37 cellular contexts compared by ENCODE assay signal in the genomic region with DNA sequence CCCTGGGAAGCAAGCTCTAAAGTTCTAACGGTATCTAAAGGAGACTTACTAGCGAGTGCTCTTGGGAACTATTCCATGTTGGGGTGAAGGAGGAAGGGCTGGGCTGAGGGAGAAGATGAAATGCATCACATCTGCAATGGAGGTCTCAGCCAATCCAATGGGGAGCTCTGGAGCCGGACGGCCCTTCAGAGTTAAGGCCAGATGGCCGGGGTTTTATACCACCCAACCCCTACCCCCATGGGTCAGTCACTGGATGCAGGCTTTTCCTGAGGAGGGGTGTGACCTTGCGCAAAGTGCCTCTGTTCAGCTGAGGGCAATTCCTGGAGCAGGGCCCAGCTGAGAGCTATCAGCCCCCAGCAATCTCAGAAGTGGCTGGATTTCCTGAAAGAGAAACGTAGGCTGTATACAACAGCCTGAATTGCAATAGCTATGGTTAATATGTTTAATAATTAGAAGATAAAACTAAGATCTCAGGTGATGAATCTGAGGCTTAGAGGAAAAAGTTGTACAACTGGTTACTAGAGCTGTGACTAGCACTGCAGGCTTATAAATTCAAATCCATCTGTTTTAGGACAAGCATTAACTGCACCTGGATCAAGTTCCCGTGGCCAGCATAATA. TPM values are rescaled to one million over a fixed set of nuclear protein-coding genes. Genes with fewer than 3 reads are reported as not detected.
DNase-seq lines count a peak whose midpoint lies in the region; ATAC-seq, FAIRE-seq and TF ChIP-seq lines count a peak whose summit lies in the region.
"Had no signal": no experiment of that assay in that cellular context is flagged by ENCODE, and none has a peak within 500 bp of the region (broad histone marks: within the 10 kb centered on the region; RNA-seq: fewer than 3 reads in every experiment).

No MANE protein-coding gene starts in this region.

- CTCF ChIA-PET in WTC11 (lab: Charles Lee), result no interaction called here

- H3K4me1 Mint-ChIP-seq in WTC11 (peaks cover 17% of the 10 kb centered on the region), progenitor cell of endocrine pancreas (ENCODE audit: low read depth) (no peaks in the 10 kb centered on the region)
- H3K4me1 Mint-ChIP-seq: mesothelial cell of epicardium had no signal

- H3K9me3 ChIP-seq in kidney (ENCODE audit: control insufficient read depth in 1 of 2, low read length in 2 of 2), result no peaks in the 10 kb centered on the region
- H3K9me3 ChIP-seq: testis had no signal

- peak overlapping the region; percentile 57 to 59 for H3K27ac ChIP-seq in kidney (ENCODE audit: low read depth in 2 of 2, low read length in 2 of 2)
- H3K27ac ChIP-seq: SK-N-MC, testis had no signal

- H3K36me3 Mint-ChIP-seq in WTC11 (peaks cover 26% of the 10 kb centered on the region), progenitor cell of endocrine pancreas (ENCODE audit: insufficient read depth) (peaks cover 14% of the 10 kb centered on the region)

- H3K27me3 Mint-ChIP-seq in WTC11 (ENCODE audit: low read depth), result no peaks in the 10 kb centered on the region
- no peaks in the 10 kb centered on the region for H3K27me3 Mint-ChIP-seq in progenitor cell of endocrine pancreas
- H3K27me3 Mint-ChIP-seq: activated naive CD8-positive, alpha-beta T cell treated with anti-CD3 and anti-CD28 coated beads for 36 hours; naive B cell; stimulated activated naive CD8-positive, alpha-beta T cell treated with anti-CD3 and anti-CD28 coated beads, Interleukin-15, Interleukin-2, amounts not matched to agents 100 ng/mL and 50 ng/mL, for 24 hours; T-helper 17 cell had no signal

- intact Hi-C loops in kidney (cut with DNase I), result no loop called here

- no peak for ATAC-seq in WTC11
- ATAC-seq: left ventricle myocardium superior, PC-3, T-helper 17 cell had no signal

- POLR2A ChIA-PET in WTC11 (lab: Charles Lee), result interaction anchor here (0.5 to 0.6 kb wide), 2 partner anchors 619 to 812 kb away, joined by 4 read pairs; no protein-coding TSS in a partner anchor

- H3K36me3 ChIP-seq in kidney (ENCODE audit: control insufficient read depth in 1 of 2, insufficient read depth in 2 of 2, low read length in 2 of 2), result peaks cover 0 to 4% of the 10 kb centered on the region in 2 donors

- no peak overlapping the region for H3K9ac ChIP-seq in kidney (ENCODE audit: low read length in 2 of 2)

- peak; percentile 9 for DNase-seq in NCI-H82 (lab: John Stamatoyannopoulos, UW)
- DNase-seq in NCI-H82 treated with DMSO at 0.1 percent for 48 hours (lab: John Stamatoyannopoulos, UW; ENCODE audit: unreplicated experiment), result no peak
- no peak for DNase-seq in WTC11 (ENCODE audit: low spot score)
- no peak for DNase-seq in kidney
- DNase-seq in progenitor cell of endocrine pancreas (ENCODE audit: low spot score, unreplicated experiment), result no peak
- DNase-seq in T-helper 1 cell, result no peak
- DNase-seq in cerebellum (ENCODE audit: low spot score), result no peak
- DNase-seq in activated CD4-positive, alpha-beta T cell treated with anti-CD3 and anti-CD28 coated beads for 1 hour, result no peak
- DNase-seq: activated effector memory CD4-positive, alpha-beta T cell treated with Interleukin-2 at 50 U/mL for 16 hours; activated naive CD8-positive, alpha-beta T cell treated with anti-CD3 and anti-CD28 coated beads for 36 hours; anterior cingulate cortex; effector CD4-positive, alpha-beta T cell; GOT3; hypothalamus; immature natural killer cell; left ventricle myocardium superior; naive B cell; NCI-H1092 treated with DMSO at 0.1 percent for 48 hours; NCI-H1930; NCI-H2171 treated with DMSO at 0.1 percent for 48 hours; PC-3; right cardiac atrium; stimulated activated CD4-positive, alpha-beta T cell treated with anti-CD3 and anti-CD28 coated beads, Interleukin-1b, Interleukin-23, amount 100 ng/mL, for 48 hours; T-helper 17 cell; testis had no signal

- TF ChIP-seq CTCF in WTC11 (IDR thresholded peaks at IDR 0.05) (no peak), kidney (IDR thresholded peaks at IDR 0.05; ENCODE audit: borderline replicate concordance, extremely low read depth, insufficient read depth) (no peak), progenitor cell of endocrine pancreas (IDR thresholded peaks at IDR 0.05; ENCODE audit: unreplicated experiment) (no peak)

- H3K4me3 Mint-ChIP-seq in WTC11 (no peak overlapping the region), progenitor cell of endocrine pancreas (ENCODE audit: low read depth) (no peak overlapping the region)
- H3K4me3 Mint-ChIP-seq: activated naive CD8-positive, alpha-beta T cell treated with anti-CD3 and anti-CD28 coated beads for 36 hours; immature natural killer cell; mesothelial cell of epicardium; stimulated activated naive CD8-positive, alpha-beta T cell treated with anti-CD3 and anti-CD28 coated beads, Interleukin-15, Interleukin-2, amounts not matched to agents 100 ng/mL and 50 ng/mL, for 24 hours; T-helper 17 cell had no signal

- H3K4me1 ChIP-seq in kidney (ENCODE audit: control insufficient read depth in 1 of 2, insufficient read depth in 1 of 2, low read depth in 1 of 2, low read length in 2 of 2), result peaks cover 7 to 11% of the 10 kb centered on the region in 2 donors
- H3K4me1 ChIP-seq: testis had no signal

- H3K27ac Mint-ChIP-seq in WTC11, result peak overlapping the region; percentile 68; the same call in 1 of the 2 replicates
- peak overlapping the region; percentile 37 for H3K27ac Mint-ChIP-seq in progenitor cell of endocrine pancreas
- H3K27ac Mint-ChIP-seq: mesothelial cell of epicardium; stimulated activated naive CD8-positive, alpha-beta T cell treated with anti-CD3 and anti-CD28 coated beads, Interleukin-15, Interleukin-2, amounts not matched to agents 100 ng/mL and 50 ng/mL, for 24 hours; T-helper 17 cell had no signal

- peak overlapping the region; percentile 20 to 42 for H3K4me3 ChIP-seq in kidney (ENCODE audit: low read length in 2 of 2)
- H3K4me3 ChIP-seq: K562, SK-N-MC, smooth muscle cell, testis had no signal

- FAIRE-seq in kidney (lab: Jason Lieb, UNC), result no peak
- FAIRE-seq: A204.1, bronchial epithelial cell, colon, GM18507, HTR-8/SVneo, TTC549, urothelium cell line had no signal

- H3K9me3 Mint-ChIP-seq in WTC11, result peaks cover 5% of the 10 kb centered on the region
- H3K9me3 Mint-ChIP-seq in progenitor cell of endocrine pancreas (ENCODE audit: low read depth), result peaks cover 4% of the 10 kb centered on the region
- H3K9me3 Mint-ChIP-seq: activated naive CD8-positive, alpha-beta T cell treated with anti-CD3 and anti-CD28 coated beads for 36 hours; immature natural killer cell had no signal

TF ChIP-seq in WTC11, 78 proteins besides CTCF, POLR2A, EP300 and RAD21:
- TF ChIP-seq SMAD3 (CRISPR knock-in tag; IDR thresholded peaks at IDR 0.05; ENCODE audit: borderline replicate concordance) (no peak), SP1 (CRISPR knock-in tag; conservative IDR thresholded peaks at IDR 0.05) (no peak), MYBL2 (CRISPR knock-in tag; IDR thresholded peaks at IDR 0.05) (no peak)
- TF ChIP-seq, protein P1, sequence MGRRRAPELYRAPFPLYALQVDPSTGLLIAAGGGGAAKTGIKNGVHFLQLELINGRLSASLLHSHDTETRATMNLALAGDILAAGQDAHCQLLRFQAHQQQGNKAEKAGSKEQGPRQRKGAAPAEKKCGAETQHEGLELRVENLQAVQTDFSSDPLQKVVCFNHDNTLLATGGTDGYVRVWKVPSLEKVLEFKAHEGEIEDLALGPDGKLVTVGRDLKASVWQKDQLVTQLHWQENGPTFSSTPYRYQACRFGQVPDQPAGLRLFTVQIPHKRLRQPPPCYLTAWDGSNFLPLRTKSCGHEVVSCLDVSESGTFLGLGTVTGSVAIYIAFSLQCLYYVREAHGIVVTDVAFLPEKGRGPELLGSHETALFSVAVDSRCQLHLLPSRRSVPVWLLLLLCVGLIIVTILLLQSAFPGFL (CRISPR knock-in tag; IDR thresholded peaks at IDR 0.05; ENCODE audit: borderline replicate concordance), result no peak
- TF ChIP-seq, protein P2, sequence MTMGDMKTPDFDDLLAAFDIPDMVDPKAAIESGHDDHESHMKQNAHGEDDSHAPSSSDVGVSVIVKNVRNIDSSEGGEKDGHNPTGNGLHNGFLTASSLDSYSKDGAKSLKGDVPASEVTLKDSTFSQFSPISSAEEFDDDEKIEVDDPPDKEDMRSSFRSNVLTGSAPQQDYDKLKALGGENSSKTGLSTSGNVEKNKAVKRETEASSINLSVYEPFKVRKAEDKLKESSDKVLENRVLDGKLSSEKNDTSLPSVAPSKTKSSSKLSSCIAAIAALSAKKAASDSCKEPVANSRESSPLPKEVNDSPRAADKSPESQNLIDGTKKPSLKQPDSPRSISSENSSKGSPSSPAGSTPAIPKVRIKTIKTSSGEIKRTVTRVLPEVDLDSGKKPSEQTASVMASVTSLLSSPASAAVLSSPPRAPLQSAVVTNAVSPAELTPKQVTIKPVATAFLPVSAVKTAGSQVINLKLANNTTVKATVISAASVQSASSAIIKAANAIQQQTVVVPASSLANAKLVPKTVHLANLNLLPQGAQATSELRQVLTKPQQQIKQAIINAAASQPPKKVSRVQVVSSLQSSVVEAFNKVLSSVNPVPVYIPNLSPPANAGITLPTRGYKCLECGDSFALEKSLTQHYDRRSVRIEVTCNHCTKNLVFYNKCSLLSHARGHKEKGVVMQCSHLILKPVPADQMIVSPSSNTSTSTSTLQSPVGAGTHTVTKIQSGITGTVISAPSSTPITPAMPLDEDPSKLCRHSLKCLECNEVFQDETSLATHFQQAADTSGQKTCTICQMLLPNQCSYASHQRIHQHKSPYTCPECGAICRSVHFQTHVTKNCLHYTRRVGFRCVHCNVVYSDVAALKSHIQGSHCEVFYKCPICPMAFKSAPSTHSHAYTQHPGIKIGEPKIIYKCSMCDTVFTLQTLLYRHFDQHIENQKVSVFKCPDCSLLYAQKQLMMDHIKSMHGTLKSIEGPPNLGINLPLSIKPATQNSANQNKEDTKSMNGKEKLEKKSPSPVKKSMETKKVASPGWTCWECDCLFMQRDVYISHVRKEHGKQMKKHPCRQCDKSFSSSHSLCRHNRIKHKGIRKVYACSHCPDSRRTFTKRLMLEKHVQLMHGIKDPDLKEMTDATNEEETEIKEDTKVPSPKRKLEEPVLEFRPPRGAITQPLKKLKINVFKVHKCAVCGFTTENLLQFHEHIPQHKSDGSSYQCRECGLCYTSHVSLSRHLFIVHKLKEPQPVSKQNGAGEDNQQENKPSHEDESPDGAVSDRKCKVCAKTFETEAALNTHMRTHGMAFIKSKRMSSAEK (CRISPR knock-in tag; IDR thresholded peaks at IDR 0.05; ENCODE audit: borderline replicate concordance), result no peak

RNA-seq across cellular contexts. Expression of a gene that starts 21.6 kb away (rescaled TPM):
- total RNA-seq in WTC11 (2021) (22.8 to 25.0 TPM (median 23.0 TPM) in 3 replicates), kidney (28.2 TPM), progenitor cell of endocrine pancreas (32.0 and 36.2 TPM in 2 replicates), cerebellum (32.0 TPM)
- polyA plus RNA-seq in kidney (ENCODE audit: insufficient read depth, low read depth, low replicate concordance), result 37.8 TPM

RNA-seq across cellular contexts. Expression of a gene that starts 23.4 kb away (rescaled TPM):
- total RNA-seq in WTC11 (2021) (72.3 to 74.5 TPM (median 72.8 TPM) in 3 replicates), kidney (104 TPM), progenitor cell of endocrine pancreas (112 and 121 TPM in 2 replicates), cerebellum (91.9 TPM)
- 81.6 TPM for polyA plus RNA-seq in kidney (ENCODE audit: insufficient read depth, low read depth, low replicate concordance)
